Comparison of ENCODE assay signal across 1 cellular context in the genomic region with DNA sequence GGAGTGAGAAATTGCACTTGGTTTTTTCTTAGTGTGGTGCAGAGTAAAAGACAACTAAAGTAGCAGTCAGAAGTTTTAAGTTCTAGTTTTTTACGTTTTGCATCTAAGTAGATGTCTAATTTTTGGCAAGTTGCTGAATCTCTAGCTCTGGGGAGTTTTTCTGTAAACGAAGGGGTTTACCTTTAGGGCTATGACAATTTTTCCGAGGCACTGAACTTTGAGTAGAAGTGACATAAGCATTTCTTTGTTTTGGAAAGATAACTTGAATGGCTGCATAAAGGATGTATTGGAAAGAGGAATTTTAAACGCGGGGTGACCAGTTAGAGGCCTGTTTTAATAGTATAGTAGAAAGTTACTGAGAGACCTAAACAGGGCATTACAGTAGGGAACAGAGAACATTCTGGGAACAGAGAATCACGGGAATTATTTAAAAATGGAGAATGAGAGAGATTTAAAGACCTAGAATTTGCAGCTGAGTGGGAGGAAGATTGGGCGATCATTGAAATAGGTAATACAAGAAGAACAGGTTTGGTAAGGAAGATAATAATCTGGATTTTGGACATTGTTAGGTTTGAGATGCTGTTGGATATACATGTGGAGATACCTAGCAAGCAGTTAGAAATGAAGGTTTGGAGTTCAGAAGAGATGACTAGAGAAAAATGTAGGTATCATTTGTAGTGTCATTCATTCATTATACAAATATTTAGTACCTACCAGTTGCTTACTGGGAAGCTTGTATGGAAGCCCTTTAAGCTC.
TF ChIP-seq lines count a peak whose summit lies in the region.

No MANE protein-coding gene starts in this region.

TF ChIP-seq in SK-N-SH treated with all-trans-retinoic acid at 6 μM for 48 hours, 23 proteins besides CTCF, POLR2A, EP300 and RAD21 (continued from another document):
- TF ChIP-seq, protein P1, sequence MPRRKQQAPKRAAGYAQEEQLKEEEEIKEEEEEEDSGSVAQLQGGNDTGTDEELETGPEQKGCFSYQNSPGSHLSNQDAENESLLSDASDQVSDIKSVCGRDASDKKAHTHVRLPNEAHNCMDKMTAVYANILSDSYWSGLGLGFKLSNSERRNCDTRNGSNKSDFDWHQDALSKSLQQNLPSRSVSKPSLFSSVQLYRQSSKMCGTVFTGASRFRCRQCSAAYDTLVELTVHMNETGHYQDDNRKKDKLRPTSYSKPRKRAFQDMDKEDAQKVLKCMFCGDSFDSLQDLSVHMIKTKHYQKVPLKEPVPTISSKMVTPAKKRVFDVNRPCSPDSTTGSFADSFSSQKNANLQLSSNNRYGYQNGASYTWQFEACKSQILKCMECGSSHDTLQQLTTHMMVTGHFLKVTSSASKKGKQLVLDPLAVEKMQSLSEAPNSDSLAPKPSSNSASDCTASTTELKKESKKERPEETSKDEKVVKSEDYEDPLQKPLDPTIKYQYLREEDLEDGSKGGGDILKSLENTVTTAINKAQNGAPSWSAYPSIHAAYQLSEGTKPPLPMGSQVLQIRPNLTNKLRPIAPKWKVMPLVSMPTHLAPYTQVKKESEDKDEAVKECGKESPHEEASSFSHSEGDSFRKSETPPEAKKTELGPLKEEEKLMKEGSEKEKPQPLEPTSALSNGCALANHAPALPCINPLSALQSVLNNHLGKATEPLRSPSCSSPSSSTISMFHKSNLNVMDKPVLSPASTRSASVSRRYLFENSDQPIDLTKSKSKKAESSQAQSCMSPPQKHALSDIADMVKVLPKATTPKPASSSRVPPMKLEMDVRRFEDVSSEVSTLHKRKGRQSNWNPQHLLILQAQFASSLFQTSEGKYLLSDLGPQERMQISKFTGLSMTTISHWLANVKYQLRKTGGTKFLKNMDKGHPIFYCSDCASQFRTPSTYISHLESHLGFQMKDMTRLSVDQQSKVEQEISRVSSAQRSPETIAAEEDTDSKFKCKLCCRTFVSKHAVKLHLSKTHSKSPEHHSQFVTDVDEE (CRISPR knock-in tag; IDR thresholded peaks at IDR 0.05), result no peak
